12 cellular contexts compared by ENCODE assay signal in genomic region chr1:43451701-43452532, GRCh38. TPM values are rescaled to one million over a fixed set of nuclear protein-coding genes. Genes with fewer than 3 reads are reported as not detected.
A peak's percentile ranks its signal among the peaks of the same experiment; 100 is the strongest.
DNase-seq lines count a peak whose midpoint lies in the region; ATAC-seq and TF ChIP-seq lines count a peak whose summit lies in the region.
"Had no signal": no experiment of that assay in that cellular context is flagged by ENCODE, and none has a peak within 500 bp of the region (broad histone marks: within the 10 kb centered on the region; RNA-seq: fewer than 3 reads in every experiment).

No MANE protein-coding gene starts in this region.

- H2AFZ ChIP-seq in HCT116 (ENCODE audit: low read depth, low read length, poor library complexity, severe bottlenecking) = no peak overlapping the region
- H2AFZ ChIP-seq in fibroblast of lung (ENCODE audit: low read length) = no peak overlapping the region

- ATAC-seq in HCT116 = no peak
- no peak for ATAC-seq in WTC11

- peaks cover 22 to 29% of the 10 kb centered on the region in 2 experiments for H3K4me1 ChIP-seq in HCT116 (ENCODE audit: control insufficient read depth in 1 of 2, insufficient read depth in 2 of 2, low read length in 2 of 2)
- H3K4me1 ChIP-seq in fibroblast of lung (ENCODE audit: control insufficient read depth, extremely low read depth, insufficient read depth, low read length) = peaks cover 5% of the 10 kb centered on the region

- no peak for TF ChIP-seq POLR2A in HCT116 (IDR thresholded peaks at IDR 0.05; ENCODE audit: borderline replicate concordance, extremely low read depth, insufficient read depth, insufficient read length)

- no peak for DNase-seq in HCT116 (ENCODE audit: low read depth, low spot score)
- DNase-seq in WTC11 (ENCODE audit: low spot score) = no peak
- DNase-seq in fibroblast of lung (ENCODE audit: low read depth in 2 of 2) = no peak
- no peak for DNase-seq in progenitor cell of endocrine pancreas (ENCODE audit: low spot score, unreplicated experiment)
- DNase-seq in NAMALWA (ENCODE audit: low spot score) = no peak
- DNase-seq in NOMO-1 treated with DMSO at 0.1 percent for 48 hours (lab: John Stamatoyannopoulos, UW; ENCODE audit: unreplicated experiment) = no peak
- DNase-seq in NCI-H1092 (lab: John Stamatoyannopoulos, UW) = no peak
- DNase-seq: effector CD8-positive, alpha-beta T cell; NCI-H1436 treated with DMSO at 0.1 percent for 48 hours; NCI-H524; T-helper 9 cell had no signal

- H3K4me3 Mint-ChIP-seq in WTC11 = peak overlapping the region; percentile 72
- peak overlapping the region; percentile 69 for H3K4me3 Mint-ChIP-seq in progenitor cell of endocrine pancreas (ENCODE audit: low read depth)

- no peaks in the 10 kb centered on the region for H3K9me3 ChIP-seq in HCT116 (ENCODE audit: control insufficient read depth in 1 of 2, insufficient read depth in 1 of 2, low read depth in 1 of 2, low read length in 2 of 2)
- no peaks in the 10 kb centered on the region for H3K9me3 ChIP-seq in fibroblast of lung (ENCODE audit: control insufficient read depth, insufficient read depth, low read depth, low read length)
- H3K9me3 ChIP-seq: adrenal gland had no signal

- intact Hi-C loops in HCT116 (cut with micrococcal nuclease) = loop anchor here (10.0 kb wide), 1 partner anchor 593 kb away; no protein-coding TSS in a partner anchor

- no peaks in the 10 kb centered on the region for H3K79me2 ChIP-seq in HCT116 (ENCODE audit: insufficient read depth, low read length)
- peaks cover 5% of the 10 kb centered on the region for H3K79me2 ChIP-seq in fibroblast of lung (ENCODE audit: control insufficient read depth, insufficient read depth, low read length)

- RAD21 ChIA-PET in HCT116 (lab: Charles Lee; ENCODE audit: low non-redundant PET in 1 of 2, low total read pairs in 2 of 2, uncharacterized antibody in 2 of 2, unreplicated experiment in 2 of 2) = no interaction called here

- peaks cover 51% of the 10 kb centered on the region for H3K36me3 Mint-ChIP-seq in WTC11
- peaks cover 15% of the 10 kb centered on the region for H3K36me3 Mint-ChIP-seq in progenitor cell of endocrine pancreas (ENCODE audit: insufficient read depth)

- no peak for TF ChIP-seq RAD21 in HCT116 (IDR thresholded peaks at IDR 0.05; ENCODE audit: low read depth)

- peaks cover 23% of the 10 kb centered on the region for H3K4me1 Mint-ChIP-seq in WTC11
- peaks cover 17% of the 10 kb centered on the region for H3K4me1 Mint-ChIP-seq in progenitor cell of endocrine pancreas (ENCODE audit: low read depth)

- POLR2A ChIA-PET in HCT116 (lab: Charles Lee) = no interaction called here
- POLR2A ChIA-PET in WTC11 (lab: Charles Lee) = no interaction called here

- H3K27me3 ChIP-seq in HCT116 (ENCODE audit: insufficient read depth, low read length) (no peaks in the 10 kb centered on the region), fibroblast of lung (ENCODE audit: control insufficient read depth, insufficient read depth, low read length) (no peaks in the 10 kb centered on the region)
- H3K27me3 ChIP-seq: adrenal gland had no signal

- H3K9me3 Mint-ChIP-seq in WTC11 (no peaks in the 10 kb centered on the region), progenitor cell of endocrine pancreas (ENCODE audit: low read depth) (peaks cover 3% of the 10 kb centered on the region)

- H3K4me3 ChIP-seq in HCT116 (replicated peaks in 1 of 2; ENCODE audit: low read depth in 1 of 2, low read length in 2 of 2) (no peak overlapping the region), fibroblast of lung (replicated peaks in 1 of 4; ENCODE audit: control extremely low read depth in 1 of 4, insufficient read depth in 1 of 4, low read depth in 3 of 4, low read length in 4 of 4) (no peak overlapping the region)

- H3K36me3 ChIP-seq in HCT116 (ENCODE audit: control insufficient read depth in 1 of 2, insufficient read depth in 2 of 2, low read length in 2 of 2) (peaks cover 0 to 15% of the 10 kb centered on the region in 2 experiments; a peak in 2 of 4 replicates), fibroblast of lung (ENCODE audit: control insufficient read depth, insufficient read depth, low read length) (peaks cover 32% of the 10 kb centered on the region)

- H3K27ac Mint-ChIP-seq in WTC11 (no peak overlapping the region), progenitor cell of endocrine pancreas (no peak overlapping the region)

- H3K9me2 ChIP-seq in HCT116 (ENCODE audit: insufficient read depth) = no peaks in the 10 kb centered on the region

- H3K27me3 Mint-ChIP-seq in WTC11 (ENCODE audit: low read depth) (peaks cover 10% of the 10 kb centered on the region), progenitor cell of endocrine pancreas (no peaks in the 10 kb centered on the region)

- H3K9ac ChIP-seq in HCT116 (ENCODE audit: low read length) = no peak overlapping the region
- H3K9ac ChIP-seq in fibroblast of lung (ENCODE audit: insufficient read depth, low read length) = no peak overlapping the region

- CTCF ChIA-PET in HCT116 (lab: Charles Lee) = no interaction called here
- CTCF ChIA-PET in WTC11 (lab: Charles Lee) = no interaction called here

- H3K4me2 ChIP-seq in HCT116 (ENCODE audit: low read length) (no peak overlapping the region), fibroblast of lung (ENCODE audit: extremely low read depth, insufficient read depth, low read length) (peak overlapping the region; percentile 77)

- peak overlapping the region; percentile 63; the same call in 1 of the 2 replicates for H3K27ac ChIP-seq in HCT116 (ENCODE audit: low read depth, low read length)
- H3K27ac ChIP-seq in fibroblast of lung (ENCODE audit: insufficient read depth, low read length) = no peak overlapping the region

- H4K20me1 ChIP-seq in HCT116 (ENCODE audit: insufficient read depth) (no peaks in the 10 kb centered on the region), fibroblast of lung (ENCODE audit: control insufficient read depth, extremely low read depth, insufficient read depth, low read length) (no peaks in the 10 kb centered on the region)

- TF ChIP-seq CTCF in HCT116 (IDR thresholded peaks at IDR 0.05 in 2 of 3, conservative IDR thresholded peaks at IDR 0.05 in 1 of 3; ENCODE audit: borderline replicate concordance in 1 of 3, insufficient read depth in 1 of 3, low read depth in 2 of 3, low read length in 2 of 3) = no peak
- TF ChIP-seq CTCF in WTC11 (IDR thresholded peaks at IDR 0.05) = no peak
- TF ChIP-seq CTCF in fibroblast of lung (conservative IDR thresholded peaks at IDR 0.05 in 1 of 2, IDR thresholded peaks at IDR 0.05 in 1 of 2; ENCODE audit: low read depth in 1 of 2, low read length in 2 of 2) = no peak
- no peak for TF ChIP-seq CTCF in progenitor cell of endocrine pancreas (IDR thresholded peaks at IDR 0.05; ENCODE audit: unreplicated experiment)

- no TSS peak for BruUV-seq in HCT116 (replicated peaks; lab: Mats Ljungman, UMichigan)

TF ChIP-seq in HCT116, 20 proteins besides CTCF, POLR2A, EP300 and RAD21:
- TF ChIP-seq POLR2AphosphoS5 (IDR thresholded peaks at IDR 0.05; ENCODE audit: low read depth, low read length) (peak; percentile 23; the same call in 1 of the 2 replicates), FOSL1 (IDR thresholded peaks at IDR 0.05; ENCODE audit: low read depth) (no peak), ZFX (IDR thresholded peaks at IDR 0.05) (no peak)

TF ChIP-seq in WTC11, 78 proteins besides CTCF, POLR2A, EP300 and RAD21 (continues in another document):
- no peak for TF ChIP-seq ETV6 (CRISPR knock-in tag; IDR thresholded peaks at IDR 0.05)
- no peak for TF ChIP-seq GTF2I (CRISPR knock-in tag; conservative IDR thresholded peaks at IDR 0.05)
- no peak for TF ChIP-seq ARID4B (CRISPR knock-in tag; IDR thresholded peaks at IDR 0.05; ENCODE audit: borderline replicate concordance)
- no peak for TF ChIP-seq RORB (CRISPR knock-in tag; IDR thresholded peaks at IDR 0.05)

RNA-seq across cellular contexts. Expression of gene HYI, which starts 1.8 kb away (rescaled TPM):
- total RNA-seq in HCT116 (2021; ENCODE audit: unreplicated experiment) (13.9 TPM), WTC11 (2021) (23.2 to 24.5 TPM (median 24.2 TPM) in 3 replicates), fibroblast of lung (30.8 and 36.5 TPM in 2 replicates), progenitor cell of endocrine pancreas (52.4 and 58.7 TPM in 2 replicates)
- 16.9 and 18.1 TPM in 2 replicates for polyA plus RNA-seq in HCT116 (2012)
- 24.6 and 26.3 TPM in 2 replicates for polyA plus RNA-seq in fibroblast of lung
- 46.5 and 49.4 TPM in 2 replicates for polyA plus RNA-seq in fibroblast of lung (2012)
- 29.5 and 33.4 TPM in 2 replicates for polyA minus RNA-seq in fibroblast of lung (ENCODE audit: low replicate concordance)
